In genomic region chr19:39882645-39883044, GRCh38 we compare ENCODE assay signal across 1 cellular context. TPM values are rescaled to one million over a fixed set of nuclear protein-coding genes. Genes with fewer than 3 reads are reported as not detected.
"Had no signal": no experiment of that assay in that cellular context is flagged by ENCODE, and none has a peak within 500 bp of the region (broad histone marks: within the 10 kb centered on the region; RNA-seq: fewer than 3 reads in every experiment).

No MANE protein-coding gene starts in this region.

RNA-seq across cellular contexts. Expression of gene FCGBP, which starts 51.8 kb away (rescaled TPM):
- total RNA-seq: GM23248 had no signal
